In the genomic region with DNA sequence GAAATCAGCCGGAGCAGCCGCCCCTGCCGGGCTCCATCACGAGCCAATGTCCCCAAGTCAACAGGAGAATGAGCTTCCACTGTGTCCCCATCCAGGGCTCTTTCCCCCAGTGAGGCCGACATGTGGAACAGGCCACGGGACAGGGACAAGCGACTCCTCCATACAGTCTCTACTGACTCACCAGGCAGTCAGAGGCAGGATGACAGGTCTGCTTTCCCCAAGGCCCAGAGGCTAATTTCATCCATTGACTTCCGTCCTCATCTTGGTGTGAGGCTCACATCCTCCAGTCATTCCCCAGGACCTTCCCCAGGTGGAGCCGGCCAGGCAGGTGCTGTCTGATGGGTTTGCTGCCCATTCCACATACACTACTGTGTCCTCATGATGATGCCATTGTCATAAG, we compare ENCODE assay signal across 22 cellular contexts. TPM values are rescaled to one million over a fixed set of nuclear protein-coding genes. Genes with fewer than 3 reads are reported as not detected.
DNase-seq lines count a peak whose midpoint lies in the region; ATAC-seq and TF ChIP-seq lines count a peak whose summit lies in the region.
"Had no signal": no experiment of that assay in that cellular context is flagged by ENCODE, and none has a peak within 500 bp of the region (broad histone marks: within the 10 kb centered on the region; RNA-seq: fewer than 3 reads in every experiment).

No MANE protein-coding gene starts in this region.

- H3K4me3 ChIP-seq in BLaER1 treated with 17β-estradiol and CSF1 and Interleukin-3, amounts not matched to agents 10 nM and 100 nM: peak overlapping the region in 1 of 10 experiments; percentile 43; a peak in 2 of 20 replicates
- H3K4me3 ChIP-seq in epithelial cell of esophagus (ENCODE audit: low read length): no peak overlapping the region
- peak overlapping the region; percentile 18 for H3K4me3 ChIP-seq in lung
- H3K4me3 ChIP-seq: GM23248, MG63 had no signal

- H3K36me3 ChIP-seq in BLaER1 treated with 17β-estradiol and CSF1 and Interleukin-3, amounts not matched to agents 10 nM and 100 nM: no peaks in the 10 kb centered on the region
- no peaks in the 10 kb centered on the region for H3K36me3 ChIP-seq in lung (ENCODE audit: control insufficient read depth in 2 of 2, insufficient read depth in 2 of 2, low read length in 2 of 2)
- H3K36me3 ChIP-seq: MG63 had no signal

- H3K27me3 ChIP-seq in BLaER1 treated with 17β-estradiol and CSF1 and Interleukin-3, amounts not matched to agents 10 nM and 100 nM: no peaks in the 10 kb centered on the region
- H3K27me3 ChIP-seq in lung (ENCODE audit: control insufficient read depth, insufficient read depth): no peaks in the 10 kb centered on the region

- no peaks in the 10 kb centered on the region for H4K20me1 ChIP-seq in BLaER1 treated with 17β-estradiol and CSF1 and Interleukin-3, amounts not matched to agents 10 nM and 100 nM

- peak overlapping the region; percentile 23 to 89 (median 71) for H3K4me2 ChIP-seq in BLaER1 treated with 17β-estradiol and CSF1 and Interleukin-3, amounts not matched to agents 10 nM and 100 nM
- H3K4me2 ChIP-seq: KMS-11, SK-N-SH had no signal

- WGBS in lung, 2 donors: 70 to 72% methylated on average over 9 of the region's 9 CpGs

- peak overlapping the region in 5 of 11 experiments; percentile 16 to 64 (median 60); a peak in 8 of 22 replicates for H3K27ac ChIP-seq in BLaER1 treated with 17β-estradiol and CSF1 and Interleukin-3, amounts not matched to agents 10 nM and 100 nM
- peak overlapping the region in 1 of 2 donors; percentile 57 for H3K27ac ChIP-seq in lung (ENCODE audit: low read depth in 1 of 2, low read length in 1 of 2)
- H3K27ac ChIP-seq: GM23248, KMS-11 had no signal

- peaks cover 29 to 61% (median 53%) of the 10 kb centered on the region in 10 experiments for H3K4me1 ChIP-seq in BLaER1 treated with 17β-estradiol and CSF1 and Interleukin-3, amounts not matched to agents 10 nM and 100 nM
- H3K4me1 ChIP-seq in lung (ENCODE audit: control insufficient read depth in 2 of 2, insufficient read depth in 2 of 2, low read length in 2 of 2): peaks cover 0 to 2% of the 10 kb centered on the region in 2 donors

- intact Hi-C loops in left cardiac atrium (cut with DNase I): no loop called here

- peak; percentile 7 for DNase-seq in HT-29 (ENCODE audit: low spot score)
- peak; percentile 73 for DNase-seq in epithelial cell of esophagus (ENCODE audit: low read depth)
- no peak for DNase-seq in lung (ENCODE audit: low spot score)
- no peak for DNase-seq in left cardiac atrium
- DNase-seq in stimulated activated naive CD4-positive, alpha-beta T cell treated with Interleukin-2 at 50 U/mL for 16 hours (lab: John Stamatoyannopoulos, UW): no peak
- DNase-seq: Caco-2; CD4-positive, CD25-positive, alpha-beta regulatory T cell; DMS153; GM23248; MG63; NCI-H1092; NCI-H510A treated with DMSO at 0.1 percent for 48 hours; NCI-H82; SHP77; SK-N-SH had no signal

- no peaks in the 10 kb centered on the region for H3K9me3 ChIP-seq in BLaER1 treated with 17β-estradiol and CSF1 and Interleukin-3, amounts not matched to agents 10 nM and 100 nM (replicated peaks in 1 of 11)
- no peaks in the 10 kb centered on the region for H3K9me3 ChIP-seq in lung (ENCODE audit: control insufficient read depth in 2 of 2, insufficient read depth in 1 of 2, low read length in 1 of 2)
- H3K9me3 ChIP-seq: Caco-2, MG63, SK-N-SH had no signal

- ATAC-seq in lung (ENCODE audit: insufficient read depth, low FRiP score): no peak
- ATAC-seq in left cardiac atrium: no peak
- no peak for ATAC-seq in GM19324 (IDR thresholded peaks at IDR 0.05; ENCODE audit: low FRiP score, unreplicated experiment)
- ATAC-seq in HG03521 (IDR thresholded peaks at IDR 0.05; ENCODE audit: unreplicated experiment): no peak
- ATAC-seq: HCT116, HepG2 had no signal

- peak overlapping the region in 2 of 11 experiments; percentile 11 to 13; a peak in 3 of 22 replicates for H3K9ac ChIP-seq in BLaER1 treated with 17β-estradiol and CSF1 and Interleukin-3, amounts not matched to agents 10 nM and 100 nM
- H3K9ac ChIP-seq: GM23248, KMS-11, SK-N-SH had no signal

- TF ChIP-seq CTCF in epithelial cell of esophagus (IDR thresholded peaks at IDR 0.05; ENCODE audit: insufficient read depth, low read depth, low read length, missing control alignments) (no peak), lung (IDR thresholded peaks at IDR 0.05; ENCODE audit: control extremely low read depth, extremely low read depth) (no peak)

RNA-seq across cellular contexts. Expression of gene CEACAM6, which starts 3.5 kb away (rescaled TPM):
- 11.0 and 13.4 TPM in 2 replicates for total RNA-seq in HT-29 (2014; rRNA removed; shearing (Covaris generic))
- total RNA-seq in lung: 100 to 1,000 TPM in 1 of 2 donors, 1 to 10 TPM in 1; 5.2 to 280 TPM
- polyA plus RNA-seq in lung: 100 to 1,000 TPM; 101 to 185 TPM
- under 1 TPM in 1 of 2 donors, not detected in 1; 0.08 TPM for total RNA-seq in left cardiac atrium
- total RNA-seq: CD4-positive, CD25-positive, alpha-beta regulatory T cell; GM23248; HepG2 had no signal
- polyA plus RNA-seq: CD4-positive, CD25-positive, alpha-beta regulatory T cell; GM23248; HepG2; SK-N-SH had no signal

RNA-seq across cellular contexts. Expression of gene CEACAM3, which starts 37.5 kb away (rescaled TPM):
- total RNA-seq in HT-29 (2014; rRNA removed; shearing (Covaris generic)): not detected in 2 replicates
- total RNA-seq in lung (1 to 10 TPM; 3.1 to 4.3 TPM), left cardiac atrium (under 1 TPM; 0.29 to 0.60 TPM)
- polyA plus RNA-seq in lung: 10 to 100 TPM in 1 of 2 donors, 1 to 10 TPM in 1; 1.2 to 21.9 TPM
- total RNA-seq: A673; Caco-2; CD4-positive, CD25-positive, alpha-beta regulatory T cell; GM23248; HepG2 had no signal
- polyA plus RNA-seq: CD4-positive, CD25-positive, alpha-beta regulatory T cell; GM23248; HepG2; SK-N-SH had no signal

RNA-seq across cellular contexts. Expression of gene CEACAM5, which starts 50.4 kb away (rescaled TPM):
- total RNA-seq in HT-29 (2014; rRNA removed; shearing (Covaris generic)): 3.2 and 3.8 TPM in 2 replicates
- total RNA-seq in lung (10 to 100 TPM in 1 of 2 donors, under 1 TPM in 1; 0.11 to 37.9 TPM), left cardiac atrium (not detected)
- 1 to 10 TPM; 5.6 to 6.7 TPM for polyA plus RNA-seq in lung
- total RNA-seq: CD4-positive, CD25-positive, alpha-beta regulatory T cell; GM23248; HepG2 had no signal
- polyA plus RNA-seq: CD4-positive, CD25-positive, alpha-beta regulatory T cell; GM23248; HepG2; SK-N-SH had no signal

Comparison
In these comparisons a context has a peak if more than half of its experiments do, and no peak if none do; other contexts are left out.
1. DNase-seq: peak in HT-29 (single experiment) and epithelial cell of esophagus (single experiment); none in lung (single experiment), left cardiac atrium (single experiment) and stimulated activated naive CD4-positive, alpha-beta T cell treated with Interleukin-2 at 50 U/mL for 16 hours (single experiment).
2. RNA of gene CEACAM6, which starts 3.5 kb away (total RNA-seq): 5.2 to 280 TPM in lung and 11.0 to 13.4 TPM in HT-29; 0.08 TPM in left cardiac atrium; every median in the first group is over 4 times any median in the second.